In the genomic region with DNA sequence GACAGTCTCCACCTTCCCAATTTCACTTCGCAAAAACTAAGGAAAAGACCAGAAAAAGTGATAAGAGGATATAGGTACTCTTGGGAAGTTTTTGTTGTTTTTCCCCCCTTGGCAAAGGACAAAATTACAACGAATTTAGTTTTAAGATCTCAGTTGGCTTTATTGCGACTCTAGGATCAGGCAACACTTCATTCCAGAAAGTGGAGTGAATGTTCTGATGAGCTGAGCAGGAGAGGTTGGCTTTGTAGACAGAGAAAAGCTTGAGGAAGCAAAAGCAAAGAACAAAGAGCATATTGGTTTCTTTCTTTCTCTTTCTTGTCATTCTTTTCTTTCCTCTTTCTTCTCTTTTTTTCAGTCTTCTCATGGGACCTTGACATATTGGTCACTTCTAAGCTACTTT, we compare ENCODE assay signal across 8 cellular contexts. TPM values are rescaled to one million over a fixed set of nuclear protein-coding genes. Genes with fewer than 3 reads are reported as not detected.
A peak's percentile ranks its signal among the peaks of the same experiment; 100 is the strongest.
DNase-seq lines count a peak whose midpoint lies in the region; ATAC-seq and TF ChIP-seq lines count a peak whose summit lies in the region.

No MANE protein-coding gene starts in this region.

- no peak for TF ChIP-seq EP300 in esophagus muscularis mucosa (IDR thresholded peaks at IDR 0.05)

- H3K27ac ChIP-seq in Peyer's patch (no peak overlapping the region), esophagus muscularis mucosa (replicated peaks in 1 of 4) (peak overlapping the region; percentile 23 to 91 (median 90)), psoas muscle (peak overlapping the region; percentile 20)

- peak overlapping the region; percentile 56 for H3K4me3 ChIP-seq in GM12865 (ENCODE audit: low read depth, low read length)
- H3K4me3 ChIP-seq in Peyer's patch: peak overlapping the region; percentile 58 to 93 (median 74)
- peak overlapping the region; percentile 71 to 88 (median 82) for H3K4me3 ChIP-seq in esophagus muscularis mucosa
- peak overlapping the region; percentile 83 for H3K4me3 ChIP-seq in psoas muscle

- H3K4me1 ChIP-seq in Peyer's patch (peaks cover 0 to 28% (median 5%) of the 10 kb centered on the region in 4 donors), esophagus muscularis mucosa (peaks cover 25 to 40% (median 39%) of the 10 kb centered on the region in 4 donors), psoas muscle (peaks cover 24% of the 10 kb centered on the region)

- H3K36me3 ChIP-seq in Peyer's patch: peaks cover 0 to 13% (median 0%) of the 10 kb centered on the region in 3 donors
- peaks cover 8 to 18% (median 14%) of the 10 kb centered on the region in 4 donors for H3K36me3 ChIP-seq in esophagus muscularis mucosa
- peaks cover 0 to 16% of the 10 kb centered on the region in 2 donors for H3K36me3 ChIP-seq in psoas muscle (ENCODE audit: insufficient read depth in 1 of 2, low read depth in 1 of 2)

- H3K27me3 ChIP-seq in Peyer's patch (no peaks in the 10 kb centered on the region), esophagus muscularis mucosa (no peaks in the 10 kb centered on the region), psoas muscle (ENCODE audit: insufficient read depth in 3 of 3, low read length in 2 of 3) (no peaks in the 10 kb centered on the region)

- TF ChIP-seq POLR2A in Peyer's patch (IDR thresholded peaks at IDR 0.05) (no peak), esophagus muscularis mucosa (IDR thresholded peaks at IDR 0.05; ENCODE audit: low read depth) (no peak)

- intact Hi-C loops in esophagus muscularis mucosa (cut with DNase I): loop anchor here (2.0 kb wide), 1 partner anchor 31 kb away; a partner anchor contains a TSS
- intact Hi-C loops in psoas muscle (cut with DNase I): loop anchor here in 1 of 2 donors (2.0 kb wide), 1 partner anchor 31 kb away; a partner anchor contains a TSS

- TF ChIP-seq CTCF in GM12865 (IDR thresholded peaks at IDR 0.05; ENCODE audit: insufficient read depth, low read depth, low read length, missing control alignments): no peak
- no peak for TF ChIP-seq CTCF in Peyer's patch (IDR thresholded peaks at IDR 0.05)
- no peak for TF ChIP-seq CTCF in esophagus muscularis mucosa (IDR thresholded peaks at IDR 0.05)
- TF ChIP-seq CTCF in psoas muscle (IDR thresholded peaks at IDR 0.05): no peak

- WGBS in esophagus muscularis mucosa: 55% methylated on average over 3 of the region's 3 CpGs
- WGBS in psoas muscle, 3 donors: 41 to 43% (median 43%) methylated on average over 3 of the region's 3 CpGs

- H3K9me3 ChIP-seq in Peyer's patch: no peaks in the 10 kb centered on the region
- H3K9me3 ChIP-seq in esophagus muscularis mucosa: no peaks in the 10 kb centered on the region
- H3K9me3 ChIP-seq in psoas muscle: no peaks in the 10 kb centered on the region

- ATAC-seq in psoas muscle: no peak
- ATAC-seq in GM19455 (IDR thresholded peaks at IDR 0.05; ENCODE audit: unreplicated experiment): no peak
- no peak for ATAC-seq in HG02623 (IDR thresholded peaks at IDR 0.05; ENCODE audit: unreplicated experiment)

- DNase-seq in GM12865 (ENCODE audit: low read depth): no peak
- DNase-seq in Peyer's patch: no peak
- DNase-seq in esophagus muscularis mucosa (ENCODE audit: extremely low spot score): no peak
- DNase-seq in psoas muscle: no peak
- DNase-seq in HuH-7.5 (ENCODE audit: low spot score): no peak
- DNase-seq in SKM-1 treated with dmso at 0.1 percent for 144 hours (lab: John Stamatoyannopoulos, UW; ENCODE audit: unreplicated experiment): no peak

RNA-seq across cellular contexts. Expression of a gene that starts 0.6 kb away (rescaled TPM):
- total RNA-seq in Peyer's patch: 10 to 100 TPM in 3 of 4 donors, 1 to 10 TPM in 1; 8.3 to 32.5 (median 26.8) TPM
- 10 to 100 TPM; 18.4 to 26.6 (median 24.1) TPM for total RNA-seq in esophagus muscularis mucosa
- 10 to 100 TPM; 15.4 to 17.9 (median 17.6) TPM for total RNA-seq in psoas muscle
- polyA plus RNA-seq in psoas muscle: 10 to 100 TPM in 2 of 3 donors, 1 to 10 TPM in 1; 5.3 to 17.4 (median 10.4) TPM

RNA-seq across cellular contexts. Expression of a gene that starts 30.8 kb away (rescaled TPM):
- 100 to 1,000 TPM in 1 of 4 donors, 10 to 100 TPM in 3; 73.2 to 364 (median 86.0) TPM for total RNA-seq in Peyer's patch
- total RNA-seq in esophagus muscularis mucosa: 10 to 100 TPM; 25.6 to 44.0 (median 35.1) TPM
- total RNA-seq in psoas muscle: 10 to 100 TPM; 31.1 to 50.2 (median 41.0) TPM
- 10 to 100 TPM; 19.2 to 48.9 (median 34.4) TPM for polyA plus RNA-seq in psoas muscle

Comparison
In these comparisons a context has a peak if more than half of its experiments do, and no peak if none do; other contexts are left out.
1. H3K27ac ChIP-seq: peak in esophagus muscularis mucosa (4 of 4) and psoas muscle (single experiment); none in Peyer's patch (0 of 4).
2. Peak in every context shown above with its lines, with median percentiles within 50 percentile points of each other: H3K4me3 ChIP-seq.